19 cellular contexts compared by ENCODE assay signal in the genomic region with DNA sequence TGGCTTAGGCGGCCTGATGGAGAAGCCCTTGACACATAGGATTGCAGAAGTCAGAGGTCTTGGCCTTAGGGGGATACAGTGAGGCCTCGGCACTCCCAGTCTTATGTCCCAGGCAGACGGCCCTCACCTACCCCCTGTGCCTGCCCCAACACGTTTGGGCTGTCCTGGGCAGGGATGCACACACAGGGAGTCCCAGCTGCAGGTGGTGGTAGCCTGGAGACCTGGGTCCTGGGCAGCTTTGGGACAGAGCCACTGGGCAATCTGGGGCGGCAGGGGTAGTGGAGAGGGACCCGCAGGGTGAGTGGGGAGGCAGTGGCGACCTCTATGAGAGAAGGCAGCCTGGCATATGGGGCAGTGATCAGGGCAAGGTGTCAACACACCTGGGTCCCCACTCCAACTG. TPM values are rescaled to one million over a fixed set of nuclear protein-coding genes. Genes with fewer than 3 reads are reported as not detected.
DNase-seq lines count a peak whose midpoint lies in the region; ATAC-seq and TF ChIP-seq lines count a peak whose summit lies in the region.
"Had no signal": no experiment of that assay in that cellular context is flagged by ENCODE, and none has a peak within 500 bp of the region (broad histone marks: within the 10 kb centered on the region; RNA-seq: fewer than 3 reads in every experiment).

No MANE protein-coding gene starts in this region.

- intact Hi-C loops in A673 (cut with micrococcal nuclease; ENCODE audit: unreplicated experiment) = no loop called here

- H3K27me3 ChIP-seq in Loucy (ENCODE audit: insufficient read depth, low read length, poor library complexity, severe bottlenecking) (no peaks in the 10 kb centered on the region), A673 (replicated peaks; ENCODE audit: insufficient read depth, low read depth, low read length, poor library complexity) (no peaks in the 10 kb centered on the region)

- H3K9ac ChIP-seq in Loucy (ENCODE audit: low read depth, low read length, poor library complexity, severe bottlenecking) = peak overlapping the region; percentile 82

- H3K36me3 Mint-ChIP-seq in activated T-cell treated with anti-CD3 and anti-CD28 coated beads, Interleukin-2, amount 50 U/mL, for 24 hours (ENCODE audit: low read depth) = no peaks in the 10 kb centered on the region
- H3K36me3 Mint-ChIP-seq in activated T-cell treated with anti-CD3 and anti-CD28 coated beads, Interleukin-2, amount 50 U/mL, for 72 hours (ENCODE audit: insufficient read depth in 2 of 2) = no peaks in the 10 kb centered on the region
- no peaks in the 10 kb centered on the region for H3K36me3 Mint-ChIP-seq in stimulated activated effector memory CD8-positive, alpha-beta T cell treated with anti-CD3 and anti-CD28 coated beads, Interleukin-12 subunit alpha, Interleukin-12 subunit beta, amount 100 ng/mL, for 72 hours

- H3K27me3 Mint-ChIP-seq in activated T-cell treated with anti-CD3 and anti-CD28 coated beads, Interleukin-2, amount 50 U/mL, for 24 hours = no peaks in the 10 kb centered on the region
- H3K27me3 Mint-ChIP-seq in activated T-cell treated with anti-CD3 and anti-CD28 coated beads, Interleukin-2, amount 50 U/mL, for 72 hours (ENCODE audit: low read depth) = no peaks in the 10 kb centered on the region
- H3K27me3 Mint-ChIP-seq: activated T-helper 17 cell treated with anti-CD3 and anti-CD28 coated beads, Interleukin-2, amount 50 U/mL, for 72 hours had no signal

- H3K4me3 ChIP-seq in Loucy (ENCODE audit: low read length, poor library complexity, severe bottlenecking) (no peak overlapping the region), epithelial cell of esophagus (ENCODE audit: low read length) (no peak overlapping the region), A673 (ENCODE audit: low read depth, low read length, poor library complexity, severe bottlenecking) (no peak overlapping the region)
- H3K4me3 ChIP-seq: coronary artery, lower lobe of right lung, psoas muscle, stomach, tibial artery had no signal

- H3K9me2 ChIP-seq in Loucy (replicated peaks; ENCODE audit: low read depth, low read length) = no peaks in the 10 kb centered on the region

- peaks cover 59% of the 10 kb centered on the region; the same call in 1 of the 2 replicates for H3K79me2 ChIP-seq in Loucy (ENCODE audit: insufficient read depth, low read length)

- H3K4me3 Mint-ChIP-seq in activated T-cell treated with anti-CD3 and anti-CD28 coated beads, Interleukin-2, amount 50 U/mL, for 24 hours = no peak overlapping the region
- H3K4me3 Mint-ChIP-seq in activated T-cell treated with anti-CD3 and anti-CD28 coated beads, Interleukin-2, amount 50 U/mL, for 72 hours = no peak overlapping the region
- H3K4me3 Mint-ChIP-seq in stimulated activated effector memory CD8-positive, alpha-beta T cell treated with anti-CD3 and anti-CD28 coated beads, Interleukin-12 subunit alpha, Interleukin-12 subunit beta, amount 100 ng/mL, for 72 hours = no peak overlapping the region
- H3K4me3 Mint-ChIP-seq: activated T-helper 17 cell treated with anti-CD3 and anti-CD28 coated beads, Interleukin-2, amount 50 U/mL, for 72 hours; effector memory CD8-positive, alpha-beta T cell; T-helper 1 cell treated with Interleukin-12 subunit alpha and Interleukin-12 subunit beta and Interleukin-4 antibody, amounts not matched to agents 30 μg/mL and 1 μg/mL, for 36 hours had no signal

- no peak overlapping the region for H3K27ac ChIP-seq in caudate nucleus (ENCODE audit: low read depth, low read length)
- no peak overlapping the region for H3K27ac ChIP-seq in A673 (ENCODE audit: low read depth, low read length, poor library complexity, severe bottlenecking)
- H3K27ac ChIP-seq: coronary artery, lower lobe of right lung, psoas muscle, stomach, tibial artery had no signal

- peak overlapping the region; percentile 77 for H3K4me2 ChIP-seq in Loucy (ENCODE audit: low read depth, low read length, poor library complexity, severe bottlenecking)

- H3K4me1 Mint-ChIP-seq in activated T-cell treated with anti-CD3 and anti-CD28 coated beads, Interleukin-2, amount 50 U/mL, for 24 hours (ENCODE audit: low read depth) = peaks cover 51% of the 10 kb centered on the region
- peaks cover 34% of the 10 kb centered on the region for H3K4me1 Mint-ChIP-seq in activated T-cell treated with anti-CD3 and anti-CD28 coated beads, Interleukin-2, amount 50 U/mL, for 72 hours (ENCODE audit: low read depth)
- H3K4me1 Mint-ChIP-seq in stimulated activated effector memory CD8-positive, alpha-beta T cell treated with anti-CD3 and anti-CD28 coated beads, Interleukin-12 subunit alpha, Interleukin-12 subunit beta, amount 100 ng/mL, for 72 hours = peaks cover 42% of the 10 kb centered on the region

- H3K4me1 ChIP-seq in Loucy (ENCODE audit: insufficient read depth, low read length, poor library complexity, severe bottlenecking) (peaks cover 47% of the 10 kb centered on the region), A673 (ENCODE audit: insufficient read depth, low read length, poor library complexity, severe bottlenecking) (no peaks in the 10 kb centered on the region)
- H3K4me1 ChIP-seq: psoas muscle, tibial artery had no signal

- no peak for ATAC-seq in activated T-cell treated with anti-CD3 and anti-CD28 coated beads, Interleukin-2, amount 50 U/mL, for 72 hours (replicated peaks in 1 of 2)
- no peak for ATAC-seq in stimulated activated effector memory CD8-positive, alpha-beta T cell treated with anti-CD3 and anti-CD28 coated beads, Interleukin-12 subunit alpha, Interleukin-12 subunit beta, amount 100 ng/mL, for 72 hours
- ATAC-seq: activated T-helper 17 cell treated with anti-CD3 and anti-CD28 coated beads, Interleukin-2, amount 50 U/mL, for 72 hours; effector memory CD8-positive, alpha-beta T cell had no signal

- POLR2A ChIA-PET in A673 (lab: Charles Lee; ENCODE audit: low non-redundant PET) = no interaction called here

- no TSS peak for BruUV-seq in A673 (replicated peaks; lab: Mats Ljungman, UMichigan)

- no peak for TF ChIP-seq CTCF in Loucy (conservative IDR thresholded peaks at IDR 0.05; ENCODE audit: low read length)
- no peak for TF ChIP-seq CTCF in epithelial cell of esophagus (IDR thresholded peaks at IDR 0.05; ENCODE audit: insufficient read depth, low read depth, low read length, missing control alignments)
- TF ChIP-seq CTCF in A673 (conservative IDR thresholded peaks at IDR 0.05; ENCODE audit: low read depth, low read length) = no peak

- DNase-seq in activated T-cell treated with anti-CD3 and anti-CD28 coated beads, Interleukin-2, amount 50 U/mL, for 24 hours = no peak
- DNase-seq in activated T-cell treated with anti-CD3 and anti-CD28 coated beads, Interleukin-2, amount 50 U/mL, for 72 hours = no peak
- DNase-seq in epithelial cell of esophagus (ENCODE audit: low read depth) = peak; percentile 40
- DNase-seq in stimulated activated effector memory CD8-positive, alpha-beta T cell treated with anti-CD3 and anti-CD28 coated beads, Interleukin-12 subunit alpha, Interleukin-12 subunit beta, amount 100 ng/mL, for 72 hours (ENCODE audit: low spot score in 2 of 2) = no peak
- DNase-seq in caudate nucleus (lab: John Stamatoyannopoulos, UW) = no peak
- DNase-seq in A673 (ENCODE audit: low spot score) = no peak
- no peak for DNase-seq in NCI-H82 (lab: John Stamatoyannopoulos, UW)
- DNase-seq: effector memory CD8-positive, alpha-beta T cell; GDM1; HCEC 1CT; NCI-H748 treated with DMSO at 0.1 percent for 48 hours; tibial artery had no signal

- H3K36me3 ChIP-seq in Loucy (ENCODE audit: insufficient read depth, low read length) (peaks cover 3% of the 10 kb centered on the region; the same call in 1 of the 2 replicates), A673 (ENCODE audit: insufficient read depth, low read length, poor library complexity, severe bottlenecking) (no peaks in the 10 kb centered on the region)
- H3K36me3 ChIP-seq: lower lobe of right lung, stomach, tibial artery had no signal

- CTCF ChIA-PET in A673 (lab: Charles Lee) = no interaction called here

- no peaks in the 10 kb centered on the region for H4K20me1 ChIP-seq in Loucy (ENCODE audit: insufficient read depth, low read length, poor library complexity, severe bottlenecking)

- peak overlapping the region; percentile 40 for H3K27ac Mint-ChIP-seq in activated T-cell treated with anti-CD3 and anti-CD28 coated beads, Interleukin-2, amount 50 U/mL, for 24 hours
- no peak overlapping the region for H3K27ac Mint-ChIP-seq in activated T-cell treated with anti-CD3 and anti-CD28 coated beads, Interleukin-2, amount 50 U/mL, for 72 hours
- H3K27ac Mint-ChIP-seq in stimulated activated effector memory CD8-positive, alpha-beta T cell treated with anti-CD3 and anti-CD28 coated beads, Interleukin-12 subunit alpha, Interleukin-12 subunit beta, amount 100 ng/mL, for 72 hours = peak overlapping the region; percentile 70
- H3K27ac Mint-ChIP-seq: T-helper 1 cell treated with Interleukin-12 subunit alpha and Interleukin-12 subunit beta and Interleukin-4 antibody, amounts not matched to agents 30 μg/mL and 1 μg/mL, for 36 hours had no signal

- H3K9me3 ChIP-seq in Loucy (ENCODE audit: insufficient read depth, low read depth, low read length) (no peaks in the 10 kb centered on the region), A673 (ENCODE audit: low read depth, low read length, poor library complexity, severe bottlenecking) (no peaks in the 10 kb centered on the region)
- H3K9me3 ChIP-seq: lower lobe of right lung, psoas muscle, stomach, tibial artery had no signal

- no peak overlapping the region for H2AFZ ChIP-seq in Loucy (ENCODE audit: low read length)

- H3K9me3 Mint-ChIP-seq in activated T-cell treated with anti-CD3 and anti-CD28 coated beads, Interleukin-2, amount 50 U/mL, for 24 hours = no peaks in the 10 kb centered on the region
- no peaks in the 10 kb centered on the region for H3K9me3 Mint-ChIP-seq in activated T-cell treated with anti-CD3 and anti-CD28 coated beads, Interleukin-2, amount 50 U/mL, for 72 hours
- H3K9me3 Mint-ChIP-seq in stimulated activated effector memory CD8-positive, alpha-beta T cell treated with anti-CD3 and anti-CD28 coated beads, Interleukin-12 subunit alpha, Interleukin-12 subunit beta, amount 100 ng/mL, for 72 hours = no peaks in the 10 kb centered on the region
- H3K9me3 Mint-ChIP-seq: activated T-helper 17 cell treated with anti-CD3 and anti-CD28 coated beads, Interleukin-2, amount 50 U/mL, for 72 hours; effector memory CD8-positive, alpha-beta T cell; T-helper 1 cell treated with Interleukin-12 subunit alpha and Interleukin-12 subunit beta and Interleukin-4 antibody, amounts not matched to agents 30 μg/mL and 1 μg/mL, for 36 hours had no signal

- H3F3A ChIP-seq in Loucy (ENCODE audit: low read depth) = peaks cover 12% of the 10 kb centered on the region

RNA-seq across cellular contexts. Expression of a gene that starts 48.3 kb away (rescaled TPM):
- under 1 TPM; 0.26 to 0.44 TPM for total RNA-seq in activated T-cell treated with anti-CD3 and anti-CD28 coated beads, Interleukin-2, amount 50 U/mL, for 72 hours
- total RNA-seq in A673 (2021) = 0.63 and 0.67 TPM in 2 replicates
